ENCODE assay signal across 1 cellular context in the genomic region with DNA sequence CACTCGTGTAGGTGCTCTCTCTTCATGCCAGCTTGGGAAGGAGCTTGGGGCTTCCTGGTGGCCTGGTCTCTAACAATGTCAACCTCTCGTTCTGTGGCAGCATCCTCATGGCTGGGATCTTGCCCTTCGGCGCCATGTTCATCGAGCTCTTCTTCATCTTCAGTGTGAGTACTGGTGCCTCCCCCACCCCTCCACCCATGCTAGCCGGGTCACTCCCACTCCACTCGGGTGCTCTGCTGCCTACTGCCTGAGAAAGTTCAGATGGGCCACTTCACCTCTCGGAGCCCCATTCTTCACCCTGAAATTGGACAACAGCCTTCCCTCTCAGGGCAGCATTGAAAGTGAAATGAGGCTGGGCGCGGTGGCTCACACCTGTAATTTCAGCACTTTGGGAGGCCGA.
TF ChIP-seq lines count a peak whose summit lies in the region.

No MANE protein-coding gene starts in this region.

TF ChIP-seq in HepG2, 621 proteins besides CTCF, POLR2A, EP300 and RAD21:
- no peak for TF ChIP-seq ZNF672 (CRISPR knock-in tag; IDR thresholded peaks at IDR 0.05)
- peak; percentile 30 for TF ChIP-seq RBM22 (optimal IDR thresholded peaks at IDR 0.05; ENCODE audit: low read length)
- TF ChIP-seq ELF3 (CRISPR knock-in tag; IDR thresholded peaks at IDR 0.05): no peak
- 0 out of 2 replicates have a peak, but pooled peaks have one; percentile 22 for TF ChIP-seq SP4 (CRISPR knock-in tag; IDR thresholded peaks at IDR 0.05)
